In genomic region chr19:34676697-34677385, GRCh38 we compare ENCODE assay signal across 8 cellular contexts. TPM values are rescaled to one million over a fixed set of nuclear protein-coding genes. Genes with fewer than 3 reads are reported as not detected.
A peak's percentile ranks its signal among the peaks of the same experiment; 100 is the strongest.
DNase-seq lines count a peak whose midpoint lies in the region; ATAC-seq and TF ChIP-seq lines count a peak whose summit lies in the region.

TSS of gene SCGB2B2 (minus strand) at chr19:34677159. CDS start at chr19:34594563, 82,596 bp downstream.

- H3K4me3 ChIP-seq in BLaER1 treated with 17β-estradiol and CSF1 and Interleukin-3, amounts not matched to agents 10 nM and 100 nM = peak within 1 kb of the TSS; percentile 64 to 80 (median 76)
- H3K4me3 ChIP-seq in epithelial cell of esophagus (ENCODE audit: low read length) = peak within 1 kb of the TSS; percentile 82
- peak within 1 kb of the TSS; percentile 62 to 75 for H3K4me3 ChIP-seq in muscle layer of duodenum (ENCODE audit: low read depth in 1 of 2, low read length in 2 of 2)
- peak within 1 kb of the TSS; percentile 61 to 72 (median 67) for H3K4me3 ChIP-seq in transverse colon

- intact Hi-C loops in transverse colon (cut with DNase I; ENCODE audit: low total_unique reads) = no loop called here

- no peaks in the 10 kb centered on the region for H3K27me3 ChIP-seq in BLaER1 treated with 17β-estradiol and CSF1 and Interleukin-3, amounts not matched to agents 10 nM and 100 nM
- H3K27me3 ChIP-seq in muscle layer of duodenum (ENCODE audit: low read depth, low read length) = no peaks in the 10 kb centered on the region
- no peaks in the 10 kb centered on the region for H3K27me3 ChIP-seq in transverse colon

- peak within 1 kb of the TSS; percentile 71 to 91 (median 85) for H3K4me2 ChIP-seq in BLaER1 treated with 17β-estradiol and CSF1 and Interleukin-3, amounts not matched to agents 10 nM and 100 nM

- in situ Hi-C loops in transverse colon (cut with MboI; ENCODE audit: low pct_ligation_motif_present in 1 of 4, low pct_unique_long_range_greater_than_20kb in 1 of 4, low sequenced_read_pairs in 3 of 4) = no loop called here

- peak within 1 kb of the TSS; percentile 93 to 99 (median 97) for H3K27ac ChIP-seq in BLaER1 treated with 17β-estradiol and CSF1 and Interleukin-3, amounts not matched to agents 10 nM and 100 nM
- H3K27ac ChIP-seq in muscle layer of duodenum (ENCODE audit: low read length) (peak within 1 kb of the TSS; percentile 80), transverse colon (peak within 1 kb of the TSS; percentile 93 to 97 (median 96))

- no peak for TF ChIP-seq POLR2A in transverse colon (IDR thresholded peaks at IDR 0.05)

- peaks cover 34 to 37% (median 35%) of the 10 kb centered on the region in 11 experiments for H3K36me3 ChIP-seq in BLaER1 treated with 17β-estradiol and CSF1 and Interleukin-3, amounts not matched to agents 10 nM and 100 nM
- H3K36me3 ChIP-seq in muscle layer of duodenum (ENCODE audit: control insufficient read depth in 1 of 2, insufficient read depth in 2 of 2, low read length in 2 of 2) = peaks cover 17 to 32% of the 10 kb centered on the region in 2 donors
- peaks cover 0 to 29% (median 13%) of the 10 kb centered on the region in 4 donors for H3K36me3 ChIP-seq in transverse colon

- peak; percentile 45 for ATAC-seq in GM19025 (IDR thresholded peaks at IDR 0.05; ENCODE audit: low read depth, unreplicated experiment)
- peak; percentile 46 for ATAC-seq in HG03159 (IDR thresholded peaks at IDR 0.05; ENCODE audit: unreplicated experiment)
- ATAC-seq in activated CD4-positive, CD25-positive, alpha-beta regulatory T cell treated with anti-CD3 and anti-CD28 coated beads, Interleukin-2, amount 50 U/mL, for 24 hours = peak; percentile 72 to 79

- peak within 1 kb of the TSS; percentile 91 to 98 (median 97) for H3K9ac ChIP-seq in BLaER1 treated with 17β-estradiol and CSF1 and Interleukin-3, amounts not matched to agents 10 nM and 100 nM

- peaks cover 11 to 33% (median 19%) of the 10 kb centered on the region in 10 experiments; a peak in 17 of 20 replicates for H3K4me1 ChIP-seq in BLaER1 treated with 17β-estradiol and CSF1 and Interleukin-3, amounts not matched to agents 10 nM and 100 nM
- H3K4me1 ChIP-seq in muscle layer of duodenum (ENCODE audit: control insufficient read depth in 1 of 2, insufficient read depth in 2 of 2, low read length in 2 of 2) (peaks cover 0 to 24% of the 10 kb centered on the region in 2 donors), transverse colon (peaks cover 6 to 16% (median 10%) of the 10 kb centered on the region in 4 donors)

- TF ChIP-seq EP300 in transverse colon (IDR thresholded peaks at IDR 0.05; ENCODE audit: low read depth) = no peak

- DNase-seq in NCI-H2227 treated with DMSO at 0.1 percent for 48 hours (lab: John Stamatoyannopoulos, UW) (peak; percentile 100), epithelial cell of esophagus (ENCODE audit: low read depth) (no peak), transverse colon (no peak)

- H3K9me3 ChIP-seq in BLaER1 treated with 17β-estradiol and CSF1 and Interleukin-3, amounts not matched to agents 10 nM and 100 nM (replicated peaks in 1 of 11) = peaks cover 47 to 56% (median 54%) of the 10 kb centered on the region in 11 experiments
- H3K9me3 ChIP-seq in muscle layer of duodenum (ENCODE audit: control insufficient read depth in 1 of 2, low read length in 2 of 2) (peaks cover 6 to 14% of the 10 kb centered on the region in 2 donors), transverse colon (peaks cover 17 to 23% of the 10 kb centered on the region in 2 donors)

- H4K20me1 ChIP-seq in BLaER1 treated with 17β-estradiol and CSF1 and Interleukin-3, amounts not matched to agents 10 nM and 100 nM = no peaks in the 10 kb centered on the region

- WGBS in transverse colon (ENCODE audit: low coverage in 1 of 2), 2 donors = 8 to 12% methylated on average over 16 to 26 of the region's 26 CpGs

- TF ChIP-seq CTCF in epithelial cell of esophagus (IDR thresholded peaks at IDR 0.05; ENCODE audit: insufficient read depth, low read depth, low read length, missing control alignments) (no peak), transverse colon (IDR thresholded peaks at IDR 0.05) (peak in 3 of 5 experiments; percentile 13 to 41 (median 38))

RNA-seq across cellular contexts. Expression of gene SCGB2B2, which starts in this region (rescaled TPM):
- 10 to 100 TPM in 1 of 4 donors, 1 to 10 TPM in 1, under 1 TPM in 1, not detected in 1; 0.82 to 14.3 (median 1.3) TPM for total RNA-seq in transverse colon
